20 cellular contexts compared by ENCODE assay signal in genomic region chr5:39473156-39473779, GRCh38. TPM values are rescaled to one million over a fixed set of nuclear protein-coding genes. Genes with fewer than 3 reads are reported as not detected.
DNase-seq lines count a peak whose midpoint lies in the region; ATAC-seq and TF ChIP-seq lines count a peak whose summit lies in the region.
"Had no signal": no experiment of that assay in that cellular context is flagged by ENCODE, and none has a peak within 500 bp of the region (broad histone marks: within the 10 kb centered on the region; RNA-seq: fewer than 3 reads in every experiment).

No MANE protein-coding gene starts in this region.

- no peaks in the 10 kb centered on the region for H3K36me3 ChIP-seq in BJ (ENCODE audit: control insufficient read depth, insufficient read depth, low read length)
- no peaks in the 10 kb centered on the region for H3K36me3 ChIP-seq in MG63
- no peaks in the 10 kb centered on the region for H3K36me3 ChIP-seq in osteoblast (ENCODE audit: insufficient read depth, low read length)
- H3K36me3 ChIP-seq: BLaER1 treated with 17β-estradiol and CSF1 and Interleukin-3, amounts not matched to agents 10 nM and 100 nM; lower lobe of right lung had no signal

- H3K4me1 Mint-ChIP-seq in mesothelial cell of epicardium: peaks cover 27% of the 10 kb centered on the region

- no peaks in the 10 kb centered on the region for H3K27me3 Mint-ChIP-seq in mesothelial cell of epicardium (ENCODE audit: low read depth)

- POLR2A ChIA-PET in BJ (lab: Charles Lee): interaction anchor here (0.6 kb wide), 1 partner anchor 8 kb away, joined by 3 read pairs; no protein-coding TSS in a partner anchor

- ATAC-seq in HG03432 (IDR thresholded peaks at IDR 0.05; ENCODE audit: unreplicated experiment): no peak
- no peak for ATAC-seq in GM18498 (IDR thresholded peaks at IDR 0.05; ENCODE audit: unreplicated experiment)
- ATAC-seq: lower lobe of right lung had no signal

- H4K20me1 ChIP-seq in osteoblast (ENCODE audit: insufficient read depth, low read length): no peaks in the 10 kb centered on the region
- H4K20me1 ChIP-seq: BLaER1 treated with 17β-estradiol and CSF1 and Interleukin-3, amounts not matched to agents 10 nM and 100 nM had no signal

- H3K4me2 ChIP-seq in osteoblast (ENCODE audit: insufficient read depth, low read length): peak overlapping the region; percentile 5

- DNase-seq in BJ (ENCODE audit: low read depth): peak; percentile 29
- peak; percentile 47 for DNase-seq in MG63
- DNase-seq in choroid plexus epithelial cell (ENCODE audit: low read depth): peak; percentile 80
- DNase-seq in osteoblast (ENCODE audit: insufficient read length, low spot score, missing footprints): peak; percentile 41
- DNase-seq in NCI-H1436 (lab: John Stamatoyannopoulos, UW): no peak
- DNase-seq in mesothelial cell of epicardium (ENCODE audit: low spot score in 2 of 2, unreplicated experiment in 2 of 2): no peak
- DNase-seq: activated CD4-positive, alpha-beta T cell treated with anti-CD3 and anti-CD28 coated beads for 4 hours; activated CD8-positive, alpha-beta memory T cell treated with anti-CD3 and anti-CD28 coated beads, Interleukin-2, amount 50 U/mL, for 4 hours; activated gamma-delta T cell; amygdala; lower lobe of right lung; NCI-H1417 treated with DMSO at 0.1 percent for 48 hours; NK-92 treated with Interleukin-12 subunit alpha and Interleukin-12 subunit beta, amount 100 ng/mL, for 24 hours; posterior cingulate gyrus; stimulated activated CD4-positive, alpha-beta T cell treated with anti-CD3 and anti-CD28 coated beads, Interleukin-4, amount 100 ng/mL, for 1 hour; substantia nigra had no signal

- H3K9me3 ChIP-seq in MG63: no peaks in the 10 kb centered on the region
- no peaks in the 10 kb centered on the region for H3K9me3 ChIP-seq in osteoblast (ENCODE audit: low read depth, low read length)
- H3K9me3 ChIP-seq: BLaER1 treated with 17β-estradiol and CSF1 and Interleukin-3, amounts not matched to agents 10 nM and 100 nM; lower lobe of right lung had no signal

- no peak overlapping the region for H2AFZ ChIP-seq in osteoblast (ENCODE audit: low read length)

- H3K36me3 Mint-ChIP-seq in mesothelial cell of epicardium: no peaks in the 10 kb centered on the region

- H3K9me3 Mint-ChIP-seq in mesothelial cell of epicardium: no peaks in the 10 kb centered on the region

- H3K4me3 ChIP-seq in BJ (ENCODE audit: low read depth, low read length) (no peak overlapping the region), MG63 (no peak overlapping the region), choroid plexus epithelial cell (ENCODE audit: low read depth, low read length) (no peak overlapping the region), osteoblast (ENCODE audit: insufficient read depth, low read length) (no peak overlapping the region)
- H3K4me3 ChIP-seq: BLaER1 treated with 17β-estradiol and CSF1 and Interleukin-3, amounts not matched to agents 10 nM and 100 nM; coronary artery; lower lobe of right lung had no signal

- CTCF ChIA-PET in BJ (lab: Yijun Ruan, JAX): interaction anchor here (1.0 to 1.5 kb wide), 3 partner anchors 8 to 14 kb away, joined by 3 to 5 read pairs (median 3); no protein-coding TSS in a partner anchor

- peaks cover 63% of the 10 kb centered on the region for H3K4me1 ChIP-seq in osteoblast (ENCODE audit: insufficient read depth, low read length)
- H3K4me1 ChIP-seq: lower lobe of right lung had no signal

- H3K27ac Mint-ChIP-seq in mesothelial cell of epicardium: no peak overlapping the region

- TF ChIP-seq CTCF in BJ (IDR thresholded peaks at IDR 0.05; ENCODE audit: insufficient read depth, low read depth, low read length): no peak
- no peak for TF ChIP-seq CTCF in choroid plexus epithelial cell (conservative IDR thresholded peaks at IDR 0.05; ENCODE audit: low read depth, low read length)
- TF ChIP-seq CTCF in osteoblast (IDR thresholded peaks at IDR 0.05; ENCODE audit: extremely low read depth, low read depth, low read length): no peak
- no peak for TF ChIP-seq CTCF in mesothelial cell of epicardium (IDR thresholded peaks at IDR 0.05; ENCODE audit: unreplicated experiment)

- no peaks in the 10 kb centered on the region for H3K27me3 ChIP-seq in BJ (ENCODE audit: control insufficient read depth, insufficient read depth, low read length)
- H3K27me3 ChIP-seq in MG63: no peaks in the 10 kb centered on the region
- H3K27me3 ChIP-seq in osteoblast (ENCODE audit: insufficient read depth, low read length): no peaks in the 10 kb centered on the region
- H3K27me3 ChIP-seq: BLaER1 treated with 17β-estradiol and CSF1 and Interleukin-3, amounts not matched to agents 10 nM and 100 nM had no signal

- H3K4me3 Mint-ChIP-seq in mesothelial cell of epicardium: no peak overlapping the region

- peak overlapping the region; percentile 81 for H3K27ac ChIP-seq in osteoblast (ENCODE audit: low read depth, low read length)
- H3K27ac ChIP-seq: BLaER1 treated with 17β-estradiol and CSF1 and Interleukin-3, amounts not matched to agents 10 nM and 100 nM; coronary artery; lower lobe of right lung had no signal

- H3K79me2 ChIP-seq in osteoblast (ENCODE audit: insufficient read depth, low read length): no peaks in the 10 kb centered on the region

RNA-seq across cellular contexts. Expression of gene DAB2, which starts 48.5 kb away (rescaled TPM):
- 168 and 181 TPM in 2 replicates for polyA plus RNA-seq in BJ (2011; rRNA removed)
- 151 and 166 TPM in 2 replicates for polyA minus RNA-seq in BJ (2011; rRNA and poly(A)+ RNA removed)
- 49.6 and 53.1 TPM in 2 replicates for total RNA-seq in MG63 (2014; rRNA removed; shearing (Covaris generic); ENCODE audit: low replicate concordance)
- 277 and 296 TPM in 2 replicates for total RNA-seq in osteoblast
- 58.1 to 64.0 TPM (median 63.6 TPM) in 3 replicates for total RNA-seq in mesothelial cell of epicardium

Comparison
In these comparisons a context has a peak if more than half of its experiments do, and no peak if none do; other contexts are left out.
1. DNase-seq: peak in BJ (single experiment), MG63 (single experiment), choroid plexus epithelial cell (single experiment) and osteoblast (single experiment); none in NCI-H1436 (single experiment) and mesothelial cell of epicardium (0 of 2).